Comparison of ENCODE assay signal across 26 cellular contexts in the genomic region with DNA sequence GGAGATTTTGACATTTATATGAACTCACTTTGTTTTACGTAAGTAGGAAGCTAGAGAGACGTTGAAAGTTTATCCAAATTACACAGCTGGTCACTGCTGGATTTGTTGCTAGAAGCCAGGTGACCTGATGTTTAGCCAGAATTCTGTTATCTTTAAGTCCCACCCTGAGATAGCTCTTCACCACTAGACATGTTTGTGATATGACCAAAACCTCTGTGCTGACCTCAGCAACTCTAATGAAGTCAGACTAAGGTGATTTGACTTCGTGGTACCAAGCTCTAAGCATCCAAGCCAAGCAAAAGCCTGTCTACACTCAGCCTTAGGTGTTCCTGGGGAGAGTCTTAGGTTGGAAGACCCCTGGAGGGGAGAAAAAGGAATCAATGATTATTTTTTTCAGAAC.
"Had no signal": no experiment of that assay in that cellular context is flagged by ENCODE, and none has a peak within 500 bp of the region (broad histone marks: within the 10 kb centered on the region; RNA-seq: fewer than 3 reads in every experiment).

No MANE protein-coding gene starts in this region.

- ATAC-seq: activated CD8-positive, alpha-beta T cell treated with anti-CD3 and anti-CD28 coated beads, Interleukin-2, amount 10 ng/mL, durations not matched to agents 7 days and 5 days; Panc1; Right ventricle myocardium inferior had no signal

- DNase-seq: activated CD4-positive, alpha-beta T cell treated with anti-CD3 and anti-CD28 coated beads for 4 hours; activated CD4-positive, alpha-beta T cell treated with anti-CD3 and anti-CD28 coated beads, Interleukin-2, amount 50 U/mL, for 4 hours; activated CD8-positive, alpha-beta T cell treated with anti-CD3 and anti-CD28 coated beads, Interleukin-2, amount 10 ng/mL, durations not matched to agents 7 days and 5 days; activated effector memory CD4-positive, alpha-beta T cell treated with Interleukin-2 at 50 U/mL for 16 hours; activated naive CD4-positive, alpha-beta T cell; activated T-cell treated with anti-CD3 and anti-CD28 coated beads, Interleukin-2, amount 50 U/mL, for 24 hours; amniotic stem cell; NCI-H1092; NCI-H1417; NCI-H1930; NCI-H2171; NCI-H2227 treated with DMSO at 0.1 percent for 48 hours; NCI-H446 treated with DMSO at 0.1 percent for 48 hours; NCI-H526; NCI-H774; RPMI8226; SK-N-SH; T-helper 1 cell; WERI-Rb-1 had no signal

- H3K4me1 ChIP-seq: ascending aorta had no signal

- H3K27me3 Mint-ChIP-seq: central memory CD8-positive, alpha-beta T cell had no signal

- H3K9ac ChIP-seq: SK-N-SH had no signal

- H3K4me3 ChIP-seq: ascending aorta had no signal

- H3K27ac ChIP-seq: ascending aorta, WERI-Rb-1 had no signal

- H3K36me3 ChIP-seq: ascending aorta, WERI-Rb-1 had no signal

- H3K4me3 Mint-ChIP-seq: activated CD8-positive, alpha-beta T cell treated with anti-CD3 and anti-CD28 coated beads, Interleukin-2, amount 10 ng/mL, durations not matched to agents 7 days and 5 days; activated naive CD4-positive, alpha-beta T cell treated with anti-CD3 and anti-CD28 coated beads, Interleukin-2, amount 50 U/mL, for 24 hours; activated T-cell treated with anti-CD3 and anti-CD28 coated beads, Interleukin-2, amount 50 U/mL, for 24 hours; activated T-helper 1 cell treated with anti-CD3 and anti-CD28 coated beads, Interleukin-12 subunit alpha, Interleukin-12 subunit beta, Interleukin-2, Interleukin-4 antibody, amounts not matched to agents 30 ng/mL and 10 ng/mL and 1 ng/mL, durations not matched to agents 14 hours and 24 hours and 36 hours; brain; central memory CD8-positive, alpha-beta T cell had no signal

- H3K4me1 Mint-ChIP-seq: activated naive CD4-positive, alpha-beta T cell treated with anti-CD3 and anti-CD28 coated beads, Interleukin-2, amount 50 U/mL, for 24 hours; central memory CD8-positive, alpha-beta T cell had no signal

- H3K36me3 Mint-ChIP-seq: brain had no signal

- H3K4me2 ChIP-seq: SK-N-SH had no signal

- H3K27ac Mint-ChIP-seq: activated CD8-positive, alpha-beta T cell treated with anti-CD3 and anti-CD28 coated beads, Interleukin-2, amount 10 ng/mL, durations not matched to agents 7 days and 5 days; activated naive CD4-positive, alpha-beta T cell treated with anti-CD3 and anti-CD28 coated beads, Interleukin-2, amount 50 U/mL, for 24 hours; activated T-cell treated with anti-CD3 and anti-CD28 coated beads, Interleukin-2, amount 50 U/mL, for 24 hours; activated T-helper 1 cell treated with anti-CD3 and anti-CD28 coated beads, Interleukin-12 subunit alpha, Interleukin-12 subunit beta, Interleukin-2, Interleukin-4 antibody, amounts not matched to agents 30 ng/mL and 10 ng/mL and 1 ng/mL, durations not matched to agents 14 hours and 24 hours and 36 hours; brain had no signal

- H3K27me3 ChIP-seq: ascending aorta had no signal
